In genomic region chr1:201461783-201462441, GRCh38 we compare ENCODE assay signal across 8 cellular contexts. TPM values are rescaled to one million over a fixed set of nuclear protein-coding genes. Genes with fewer than 3 reads are reported as not detected.
A peak's percentile ranks its signal among the peaks of the same experiment; 100 is the strongest.
DNase-seq lines count a peak whose midpoint lies in the region; ATAC-seq and TF ChIP-seq lines count a peak whose summit lies in the region.

No MANE protein-coding gene starts in this region.

- ATAC-seq in HG02938 (IDR thresholded peaks at IDR 0.05; ENCODE audit: unreplicated experiment), result no peak

- DNase-seq in CD1c-positive myeloid dendritic cell (ENCODE audit: extremely low spot score) (peak; percentile 40), RWPE1 (ENCODE audit: low spot score) (peak; percentile 98), foreskin fibroblast (peak; percentile 98), progenitor cell of endocrine pancreas (ENCODE audit: low spot score, unreplicated experiment) (no peak), NCI-H526 (lab: John Stamatoyannopoulos, UW) (no peak), NCI-H187 treated with DMSO at 0.1 percent for 48 hours (lab: John Stamatoyannopoulos, UW) (no peak)
- no peak for DNase-seq in activated T-cell treated with anti-CD3 and anti-CD28 coated beads, Interleukin-2, amount 50 U/mL, for 1 hour

- H3K9me3 Mint-ChIP-seq in progenitor cell of endocrine pancreas (ENCODE audit: low read depth), result no peaks in the 10 kb centered on the region

- peak overlapping the region; percentile 100 for H3K27ac ChIP-seq in RWPE1

- H3K4me3 Mint-ChIP-seq in progenitor cell of endocrine pancreas (ENCODE audit: low read depth), result no peak overlapping the region

- POLR2A ChIA-PET in RWPE1 (lab: Yijun Ruan, JAX; ENCODE audit: low non-redundant PET), result interaction anchor here (0.6 to 1.5 kb wide), 8 partner anchors 14 to 1400 kb away, joined by 3 to 10 read pairs (median 4); no protein-coding TSS in a partner anchor

- H3K4me1 Mint-ChIP-seq in progenitor cell of endocrine pancreas (ENCODE audit: low read depth), result peaks cover 16% of the 10 kb centered on the region

- CTCF ChIA-PET in RWPE1 (lab: Yijun Ruan, JAX), result interaction anchor here (0.6 to 4.0 kb wide), 6 partner anchors 14 to 1814 kb away, joined by 3 to 26 read pairs (median 10); no protein-coding TSS in a partner anchor

- peak overlapping the region; percentile 66 for H3K27ac Mint-ChIP-seq in progenitor cell of endocrine pancreas

- H3K27me3 Mint-ChIP-seq in progenitor cell of endocrine pancreas, result peaks cover 7% of the 10 kb centered on the region

- H3K36me3 Mint-ChIP-seq in progenitor cell of endocrine pancreas (ENCODE audit: insufficient read depth), result peaks cover 8% of the 10 kb centered on the region

- TF ChIP-seq CTCF in RWPE1 (conservative IDR thresholded peaks at IDR 0.05; ENCODE audit: low read depth) (no peak), foreskin fibroblast (IDR thresholded peaks at IDR 0.05; ENCODE audit: low read depth, low read length) (no peak), progenitor cell of endocrine pancreas (IDR thresholded peaks at IDR 0.05; ENCODE audit: unreplicated experiment) (no peak)

- H3K4me3 ChIP-seq in foreskin fibroblast (ENCODE audit: low read depth in 1 of 2, low read length in 2 of 2), result no peak overlapping the region

RNA-seq across cellular contexts. Expression of gene PHLDA3, which starts 7.1 kb away (rescaled TPM):
- 21.2 and 31.3 TPM in 2 replicates for total RNA-seq in progenitor cell of endocrine pancreas

RNA-seq across cellular contexts. Expression of gene TNNI1, which starts 40.4 kb away (rescaled TPM):
- total RNA-seq in progenitor cell of endocrine pancreas, result not detected in 2 replicates

RNA-seq across cellular contexts. Expression of gene CSRP1, which starts 45.0 kb away (rescaled TPM):
- total RNA-seq in progenitor cell of endocrine pancreas, result 19.4 and 23.2 TPM in 2 replicates

Comparison
In these comparisons a context has a peak if more than half of its experiments do, and no peak if none do; other contexts are left out.
1. DNase-seq: peak in CD1c-positive myeloid dendritic cell (single experiment), RWPE1 (single experiment) and foreskin fibroblast (2 of 2); none in progenitor cell of endocrine pancreas (single experiment), NCI-H526 (0 of 2), NCI-H187 treated with DMSO at 0.1 percent for 48 hours (single experiment) and activated T-cell treated with anti-CD3 and anti-CD28 coated beads, Interleukin-2, amount 50 U/mL, for 1 hour (single experiment).